Comparison of ENCODE assay signal across 1 cellular context in the genomic region with DNA sequence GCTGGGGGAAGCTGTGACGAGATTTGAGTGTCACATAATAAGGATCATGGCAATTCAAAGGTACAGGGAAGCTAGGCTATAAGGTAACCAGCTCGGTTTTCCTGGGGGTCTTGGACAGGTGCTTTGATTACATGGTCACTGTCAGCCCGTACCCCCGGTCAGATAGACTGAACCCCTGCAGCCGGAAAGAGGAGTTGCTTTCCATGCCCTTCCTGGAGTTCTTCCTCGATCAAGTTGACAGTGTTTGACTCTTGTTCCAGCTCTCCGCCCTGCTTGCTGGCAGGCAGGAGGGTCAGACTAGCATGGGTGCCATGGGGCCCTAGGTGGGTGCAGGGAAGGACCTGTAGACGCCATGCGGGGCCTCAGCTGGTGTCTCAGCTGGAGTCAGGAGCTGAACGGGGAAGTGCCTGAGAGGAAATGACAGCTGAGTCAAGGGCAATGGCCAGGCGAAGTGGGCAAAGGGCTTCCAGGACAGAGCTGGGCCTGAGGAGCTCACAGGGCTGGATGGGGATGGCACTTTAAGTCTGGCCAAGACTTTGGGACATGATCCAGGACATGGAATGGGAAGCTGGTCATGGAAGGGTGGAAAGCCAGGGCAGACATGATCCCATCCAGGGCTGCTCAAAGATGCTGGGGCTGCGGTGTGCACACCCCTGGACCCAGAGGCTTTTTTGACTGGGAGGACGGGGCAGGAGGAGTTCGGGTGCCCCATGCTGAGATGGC.
TF ChIP-seq lines count a peak whose summit lies in the region.

No MANE protein-coding gene starts in this region.

TF ChIP-seq in H1, 55 proteins besides CTCF, POLR2A, EP300 and RAD21:
- TF ChIP-seq SIRT6 (IDR thresholded peaks at IDR 0.05; ENCODE audit: low read length) (no peak), E2F6 (IDR thresholded peaks at IDR 0.05) (no peak), SP2 (IDR thresholded peaks at IDR 0.05; ENCODE audit: low read length) (no peak), ATF2 (IDR thresholded peaks at IDR 0.05; ENCODE audit: low read length) (no peak), SUZ12 (IDR thresholded peaks at IDR 0.05; ENCODE audit: low read length) (no peak), FOSL1 (IDR thresholded peaks at IDR 0.05; ENCODE audit: insufficient read depth, low read depth, low read length) (no peak)
- TF ChIP-seq, protein P1, sequence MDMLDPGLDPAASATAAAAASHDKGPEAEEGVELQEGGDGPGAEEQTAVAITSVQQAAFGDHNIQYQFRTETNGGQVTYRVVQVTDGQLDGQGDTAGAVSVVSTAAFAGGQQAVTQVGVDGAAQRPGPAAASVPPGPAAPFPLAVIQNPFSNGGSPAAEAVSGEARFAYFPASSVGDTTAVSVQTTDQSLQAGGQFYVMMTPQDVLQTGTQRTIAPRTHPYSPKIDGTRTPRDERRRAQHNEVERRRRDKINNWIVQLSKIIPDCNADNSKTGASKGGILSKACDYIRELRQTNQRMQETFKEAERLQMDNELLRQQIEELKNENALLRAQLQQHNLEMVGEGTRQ (IDR thresholded peaks at IDR 0.05; ENCODE audit: low read length): no peak
